ENCODE assay signal across 15 cellular contexts in genomic region chr14:51581017-51581881, GRCh38.
DNase-seq lines count a peak whose midpoint lies in the region; ATAC-seq, FAIRE-seq and TF ChIP-seq lines count a peak whose summit lies in the region.
"Had no signal": no experiment of that assay in that cellular context is flagged by ENCODE, and none has a peak within 500 bp of the region (broad histone marks: within the 10 kb centered on the region; RNA-seq: fewer than 3 reads in every experiment).

No MANE protein-coding gene starts in this region.

- H4K20me1 ChIP-seq in IMR-90 (ENCODE audit: insufficient read depth, low read length), result no peaks in the 10 kb centered on the region
- H4K20me1 ChIP-seq in K562 (replicated peaks; ENCODE audit: control insufficient read depth, insufficient read depth, low read length), result no peaks in the 10 kb centered on the region

- H3K27me3 ChIP-seq in IMR-90 (ENCODE audit: control insufficient read depth, insufficient read depth, low read length), result no peaks in the 10 kb centered on the region
- H3K27me3 ChIP-seq in K562 (ENCODE audit: control insufficient read depth in 2 of 2, insufficient read depth in 2 of 2, low read length in 2 of 2), result no peaks in the 10 kb centered on the region
- no peaks in the 10 kb centered on the region for H3K27me3 ChIP-seq in kidney epithelial cell (ENCODE audit: control insufficient read depth, insufficient read depth, low read length)
- H3K27me3 ChIP-seq: upper lobe of left lung had no signal

- peak overlapping the region; percentile 34 for H3K56ac ChIP-seq in IMR-90 (ENCODE audit: extremely low read depth, insufficient read depth, low read length)

- peak overlapping the region; percentile 42 for H2AK9ac ChIP-seq in IMR-90 (replicated peaks; ENCODE audit: low read depth, low read length, poor library complexity)

- peaks cover 5% of the 10 kb centered on the region for H3K27me3 Mint-ChIP-seq in activated naive CD8-positive, alpha-beta T cell treated with anti-CD3 and anti-CD28 coated beads for 36 hours
- H3K27me3 Mint-ChIP-seq in activated CD4-positive, alpha-beta T cell treated with anti-CD3 and anti-CD28 coated beads, Interleukin-2, amount 10 ng/mL, durations not matched to agents 24 days and 14 days, result peaks cover 33% of the 10 kb centered on the region

- H3K79me2 ChIP-seq in K562 (ENCODE audit: control insufficient read depth, insufficient read depth, low read length), result no peaks in the 10 kb centered on the region
- H3K79me2 ChIP-seq: parathyroid adenoma had no signal

- H3K9me3 Mint-ChIP-seq in activated naive CD8-positive, alpha-beta T cell treated with anti-CD3 and anti-CD28 coated beads for 36 hours, result no peaks in the 10 kb centered on the region
- H3K9me3 Mint-ChIP-seq in activated CD4-positive, alpha-beta T cell treated with anti-CD3 and anti-CD28 coated beads, Interleukin-2, amount 10 ng/mL, durations not matched to agents 24 days and 14 days, result no peaks in the 10 kb centered on the region

- H3K4me1 Mint-ChIP-seq in activated naive CD8-positive, alpha-beta T cell treated with anti-CD3 and anti-CD28 coated beads for 36 hours, result no peaks in the 10 kb centered on the region
- no peaks in the 10 kb centered on the region for H3K4me1 Mint-ChIP-seq in activated CD4-positive, alpha-beta T cell treated with anti-CD3 and anti-CD28 coated beads, Interleukin-2, amount 10 ng/mL, durations not matched to agents 24 days and 14 days

- TF ChIP-seq POLR2A in IMR-90 (IDR thresholded peaks at IDR 0.05; ENCODE audit: low read depth, low read length) (no peak), K562 (conservative IDR thresholded peaks at IDR 0.05) (no peak)

- H3K27ac ChIP-seq in IMR-90 (ENCODE audit: insufficient read depth, low read length) (peak overlapping the region; percentile 16; the same call in 1 of the 2 replicates), K562 (ENCODE audit: extremely low read depth, low read depth, low read length) (no peak overlapping the region)
- H3K27ac ChIP-seq: parathyroid adenoma, upper lobe of left lung had no signal

- H3K36me3 Mint-ChIP-seq in activated naive CD8-positive, alpha-beta T cell treated with anti-CD3 and anti-CD28 coated beads for 36 hours, result no peaks in the 10 kb centered on the region
- H3K36me3 Mint-ChIP-seq in activated CD4-positive, alpha-beta T cell treated with anti-CD3 and anti-CD28 coated beads, Interleukin-2, amount 10 ng/mL, durations not matched to agents 24 days and 14 days (ENCODE audit: low read depth), result no peaks in the 10 kb centered on the region

- BruUV-seq in IMR-90 (replicated peaks; lab: Mats Ljungman, UMichigan), result no TSS peak
- no TSS peak for BruUV-seq in K562 (replicated peaks; lab: Mats Ljungman, UMichigan)

- H3K9ac ChIP-seq in IMR-90 (ENCODE audit: low read depth, low read length), result no peak overlapping the region
- no peak overlapping the region for H3K9ac ChIP-seq in K562 (ENCODE audit: insufficient read depth in 1 of 2, low read depth in 2 of 2, low read length in 2 of 2)
- H3K9ac ChIP-seq: parathyroid adenoma had no signal

- peak overlapping the region; percentile 29; the same call in 1 of the 2 replicates for H2AK5ac ChIP-seq in IMR-90 (ENCODE audit: low read depth, low read length)

- H3K4me1 ChIP-seq in IMR-90 (ENCODE audit: control insufficient read depth, insufficient read depth, low read length), result peaks cover 12% of the 10 kb centered on the region
- H3K4me1 ChIP-seq in K562 (replicated peaks in 1 of 2; ENCODE audit: control insufficient read depth in 2 of 2, insufficient read depth in 2 of 2, low read length in 2 of 2), result no peaks in the 10 kb centered on the region
- H3K4me1 ChIP-seq: parathyroid adenoma had no signal

- H3K18ac ChIP-seq in IMR-90 (ENCODE audit: low read depth, low read length), result peak overlapping the region; percentile 84

- dilution Hi-C loops in IMR-90 (cut with HindIII; ENCODE audit: low sequenced_read_pairs, unreplicated experiment), result no loop called here

- H2BK120ac ChIP-seq in IMR-90 (ENCODE audit: low read depth, low read length), result peak overlapping the region; percentile 89

- H3K36me3 ChIP-seq in IMR-90 (ENCODE audit: control insufficient read depth, insufficient read depth, low read length) (no peaks in the 10 kb centered on the region), K562 (ENCODE audit: control insufficient read depth, insufficient read depth, low read length) (no peaks in the 10 kb centered on the region), kidney epithelial cell (ENCODE audit: control insufficient read depth, insufficient read depth, low read length) (no peaks in the 10 kb centered on the region)
- H3K36me3 ChIP-seq: upper lobe of left lung had no signal

- peak overlapping the region; percentile 54 for H3K14ac ChIP-seq in IMR-90 (replicated peaks; ENCODE audit: low read depth, low read length)

- H3K23ac ChIP-seq in IMR-90 (ENCODE audit: low read depth, low read length), result peak overlapping the region; percentile 70; the same call in 1 of the 2 replicates

- POLR2A ChIA-PET in IMR-90 (lab: Charles Lee; ENCODE audit: unreplicated experiment) (no interaction called here), K562 (lab: Yijun Ruan, JAX) (no interaction called here)

- H2BK5ac ChIP-seq in IMR-90 (ENCODE audit: low read depth, low read length, poor library complexity, severe bottlenecking), result peak overlapping the region; percentile 92

- peak overlapping the region; percentile 95; the same call in 2 of the 3 replicates for H2BK15ac ChIP-seq in IMR-90 (ENCODE audit: low read depth, low read length)

- intact Hi-C loops in IMR-90 (cut with micrococcal nuclease) (no loop called here), K562 (cut with micrococcal nuclease) (no loop called here)
- intact Hi-C loops in activated CD4-positive, alpha-beta T cell treated with anti-CD3 and anti-CD28 coated beads, Interleukin-2, amount 10 ng/mL, durations not matched to agents 24 days and 14 days (cut with micrococcal nuclease), result no loop called here

- ATAC-seq in IMR-90 (ENCODE audit: low read depth), result peak; percentile 91
- ATAC-seq in K562, result no peak
- ATAC-seq in HG03342 (IDR thresholded peaks at IDR 0.05; ENCODE audit: unreplicated experiment), result no peak
- ATAC-seq in GM18870 (IDR thresholded peaks at IDR 0.05; ENCODE audit: unreplicated experiment), result no peak

- no peak overlapping the region for H3K4me3 Mint-ChIP-seq in activated naive CD8-positive, alpha-beta T cell treated with anti-CD3 and anti-CD28 coated beads for 36 hours
- no peak overlapping the region for H3K4me3 Mint-ChIP-seq in activated CD4-positive, alpha-beta T cell treated with anti-CD3 and anti-CD28 coated beads, Interleukin-2, amount 10 ng/mL, durations not matched to agents 24 days and 14 days

- peak overlapping the region; percentile 75; the same call in 1 of the 2 replicates for H4K5ac ChIP-seq in IMR-90 (ENCODE audit: low read depth, low read length)

- no peak overlapping the region for H3K27ac Mint-ChIP-seq in activated naive CD8-positive, alpha-beta T cell treated with anti-CD3 and anti-CD28 coated beads for 36 hours
- no peak overlapping the region for H3K27ac Mint-ChIP-seq in activated CD4-positive, alpha-beta T cell treated with anti-CD3 and anti-CD28 coated beads, Interleukin-2, amount 10 ng/mL, durations not matched to agents 24 days and 14 days

- in situ Hi-C loops in IMR-90 (cut with MboI; ENCODE audit: low sequenced_read_pairs), result no loop called here
- in situ Hi-C loops in K562 (cut with MboI), result no loop called here

- H3K4me2 ChIP-seq in IMR-90 (ENCODE audit: low read depth, low read length) (peak overlapping the region; percentile 79), K562 (ENCODE audit: insufficient read depth, low read length) (no peak overlapping the region)

- H2BK20ac ChIP-seq in IMR-90 (ENCODE audit: low read depth, low read length), result peak overlapping the region; percentile 72

- TF ChIP-seq CTCF in IMR-90 (conservative IDR thresholded peaks at IDR 0.05; ENCODE audit: low read depth, low read length) (no peak), K562 (IDR thresholded peaks at IDR 0.05 in 2 of 3, conservative IDR thresholded peaks at IDR 0.05 in 1 of 3; ENCODE audit: insufficient read depth in 2 of 3, low read depth in 1 of 3, low read length in 3 of 3) (no peak), kidney epithelial cell (IDR thresholded peaks at IDR 0.05; ENCODE audit: insufficient read depth, low read length, poor library complexity, severe bottlenecking) (no peak)

- peak overlapping the region; percentile 81 for H3K4ac ChIP-seq in IMR-90 (ENCODE audit: low read depth, low read length)

- TF ChIP-seq RAD21 in IMR-90 (IDR thresholded peaks at IDR 0.05; ENCODE audit: low read length) (0 out of 2 replicates have a peak, but pooled peaks have one; percentile 1), K562 (CRISPR knock-in tag; conservative IDR thresholded peaks at IDR 0.05 in 1 of 2, IDR thresholded peaks at IDR 0.05 in 1 of 2) (no peak)

- H4K91ac ChIP-seq in IMR-90 (ENCODE audit: insufficient read depth, low read depth, low read length), result peak overlapping the region; percentile 62

- WGBS in IMR-90 (ENCODE audit: extremely low coverage in 2 of 2, insufficient read length in 1 of 2), 2 experiments, result 83% methylated on average over 1 of the region's 4 CpGs; no CpG with 5 or more reads in 1 of the 2 experiments
- WGBS in K562 (ENCODE audit: insufficient coverage, low coverage, missing lambda C conversion rate), result 0% methylated on average over 4 of the region's 4 CpGs

- no peak for FAIRE-seq in K562 (lab: Jason Lieb, UNC)

- peak overlapping the region; percentile 19; the same call in 1 of the 2 replicates for H3K4me3 ChIP-seq in IMR-90 (ENCODE audit: insufficient read depth, low read depth, low read length)
- H3K4me3 ChIP-seq in K562, result no peak overlapping the region
- no peak overlapping the region for H3K4me3 ChIP-seq in kidney epithelial cell (ENCODE audit: low read depth, low read length)
- H3K4me3 ChIP-seq: upper lobe of left lung had no signal

- H2AFZ ChIP-seq in IMR-90 (replicated peaks; ENCODE audit: low read length, poor library complexity) (no peak overlapping the region), K562 (ENCODE audit: low read depth, low read length) (no peak overlapping the region)
- H2AFZ ChIP-seq: parathyroid adenoma had no signal

- peaks cover 0 to 15% of the 10 kb centered on the region in 2 experiments; a peak in 2 of 4 replicates for H3K79me1 ChIP-seq in IMR-90 (ENCODE audit: low read depth in 1 of 2, low read length in 2 of 2)

- CTCF ChIA-PET in IMR-90 (lab: Yijun Ruan, JAX), result interaction anchor here (0.5 to 1.2 kb wide), 2 partner anchors 19 to 73 kb away, joined by 3 read pairs; no protein-coding TSS in a partner anchor
- CTCF ChIA-PET in K562 (lab: Yijun Ruan, JAX; ENCODE audit: low intra/inter-chr PET ratio), result no interaction called here

- no peaks in the 10 kb centered on the region for H3K9me3 ChIP-seq in IMR-90 (ENCODE audit: control insufficient read depth, insufficient read depth, low read length)
- H3K9me3 ChIP-seq in K562 (replicated peaks; ENCODE audit: control insufficient read depth, insufficient read depth, low read depth, low read length), result no peaks in the 10 kb centered on the region
- H3K9me3 ChIP-seq: upper lobe of left lung had no signal

- no peak for TF ChIP-seq EP300 in K562 (IDR thresholded peaks at IDR 0.05; ENCODE audit: low read length)

- H3K9me1 ChIP-seq in IMR-90 (ENCODE audit: insufficient read depth, low read length) (peaks cover 11% of the 10 kb centered on the region), K562 (ENCODE audit: control insufficient read depth, insufficient read depth, low read length) (no peaks in the 10 kb centered on the region)

- H4K8ac ChIP-seq in IMR-90 (ENCODE audit: low read depth in 2 of 2, low read length in 2 of 2), result peak overlapping the region in 1 of 2 experiments; percentile 58; a peak in 2 of 4 replicates

- peak; percentile 53 for DNase-seq in AG08395 (ENCODE audit: low spot score)
- peak; percentile 94 for DNase-seq in IMR-90
- DNase-seq in K562 (ENCODE audit: extremely low read depth in 1 of 4, low spot score in 3 of 4), result no peak
- DNase-seq in kidney epithelial cell (ENCODE audit: low read depth), result peak; percentile 39
- no peak for DNase-seq in activated naive CD8-positive, alpha-beta T cell treated with anti-CD3 and anti-CD28 coated beads for 36 hours
- DNase-seq in activated CD4-positive, alpha-beta T cell treated with anti-CD3 and anti-CD28 coated beads, Interleukin-2, amount 10 ng/mL, durations not matched to agents 24 days and 14 days, result no peak
- DNase-seq: amygdala; midbrain; NCI-H1694 treated with DMSO at 0.1 percent for 48 hours; NCI-H69; stimulated activated CD4-positive, alpha-beta T cell treated with anti-CD3 and anti-CD28 coated beads, Interleukin-1b, Interleukin-23, amount 100 ng/mL, for 48 hours; upper lobe of left lung had no signal

Comparison
In these comparisons a context has a peak if more than half of its experiments do, and no peak if none do; other contexts are left out.
1. DNase-seq: peak in AG08395 (single experiment), IMR-90 (single experiment) and kidney epithelial cell (single experiment); none in K562 (0 of 4), activated naive CD8-positive, alpha-beta T cell treated with anti-CD3 and anti-CD28 coated beads for 36 hours (single experiment) and activated CD4-positive, alpha-beta T cell treated with anti-CD3 and anti-CD28 coated beads, Interleukin-2, amount 10 ng/mL, durations not matched to agents 24 days and 14 days (single experiment).